In genomic region chr11:124920870-124921609, GRCh38 we compare ENCODE assay signal across 1 cellular context.
TF ChIP-seq lines count a peak whose summit lies in the region.

No MANE protein-coding gene starts in this region.

TF ChIP-seq in K562, 482 proteins besides CTCF, POLR2A, EP300 and RAD21:
- TF ChIP-seq CEBPB (tag; IDR thresholded peaks at IDR 0.05), result no peak
- TF ChIP-seq ZBTB33 (CRISPR knock-in tag; IDR thresholded peaks at IDR 0.05), result peak; percentile 69
- no peak for TF ChIP-seq ID3 (CRISPR knock-in tag; IDR thresholded peaks at IDR 0.05)
- TF ChIP-seq ID3 (tag; IDR thresholded peaks at IDR 0.05), result no peak
TF ChIP-seq in K562: peak in this region for 1.
